Comparison of ENCODE assay signal across 18 cellular contexts in genomic region chr20:63787749-63788148, GRCh38.
"Had no signal": no experiment of that assay in that cellular context is flagged by ENCODE, and none has a peak within 500 bp of the region (broad histone marks: within the 10 kb centered on the region; RNA-seq: fewer than 3 reads in every experiment).

No MANE protein-coding gene starts in this region.

- H3K27ac Mint-ChIP-seq: activated naive CD8-positive, alpha-beta T cell treated with anti-CD3 and anti-CD28 coated beads, Interleukin-2, amount 50 U/mL, for 24 hours had no signal

- H3K4me3 Mint-ChIP-seq: activated naive CD8-positive, alpha-beta T cell treated with anti-CD3 and anti-CD28 coated beads, Interleukin-2, amount 50 U/mL, for 24 hours had no signal

- H3K27me3 Mint-ChIP-seq: activated naive CD8-positive, alpha-beta T cell treated with anti-CD3 and anti-CD28 coated beads, Interleukin-2, amount 50 U/mL, for 24 hours had no signal

- H3K4me3 ChIP-seq: colonic mucosa, esophagus squamous epithelium, lower lobe of right lung, skin epidermis, suprapubic skin, upper lobe of left lung had no signal

- DNase-seq: activated CD4-positive, alpha-beta T cell treated with anti-CD3 and anti-CD28 coated beads, Interleukin-2, amount 50 U/mL, for 1 hour; activated CD4-positive, CD25-positive, alpha-beta regulatory T cell; activated naive CD4-positive, alpha-beta T cell treated with Interleukin-2 at 50 U/mL for 16 hours; activated naive CD8-positive, alpha-beta T cell treated with anti-CD3 and anti-CD28 coated beads, Interleukin-2, amount 50 U/mL, for 24 hours; caudate nucleus; colonic mucosa; esophagus squamous epithelium; head of caudate nucleus; lower lobe of right lung; retina; stimulated activated CD4-positive, alpha-beta T cell treated with anti-CD3 and anti-CD28 coated beads, Interleukin-4, amount 100 ng/mL, for 4 hours; stimulated activated CD8-positive, alpha-beta memory T cell treated with anti-CD3 and anti-CD28 coated beads, Interleukin-4, amount 100 ng/mL, for 48 hours; stimulated activated naive CD8-positive, alpha-beta T cell treated with anti-CD3 and anti-CD28 coated beads, Interleukin-15, Interleukin-2, amounts not matched to agents 100 U/mL and 50 U/mL, for 24 hours; SW 1271; upper lobe of left lung had no signal

- H3K36me3 ChIP-seq: colonic mucosa had no signal

- H3K4me1 ChIP-seq: colonic mucosa, esophagus squamous epithelium, lower lobe of right lung, suprapubic skin had no signal

- H3K27me3 ChIP-seq: colonic mucosa, suprapubic skin, upper lobe of left lung had no signal

- H3K9me3 ChIP-seq: colonic mucosa, esophagus squamous epithelium, lower lobe of right lung, suprapubic skin, upper lobe of left lung had no signal

- ATAC-seq: activated naive CD8-positive, alpha-beta T cell treated with anti-CD3 and anti-CD28 coated beads, Interleukin-2, amount 50 U/mL, for 24 hours; lower lobe of right lung; stimulated activated naive CD8-positive, alpha-beta T cell treated with anti-CD3 and anti-CD28 coated beads, Interleukin-15, Interleukin-2, amounts not matched to agents 100 U/mL and 50 U/mL, for 24 hours had no signal

- FAIRE-seq: endothelial cell of umbilical vein had no signal

- H3K9me3 Mint-ChIP-seq: activated naive CD8-positive, alpha-beta T cell treated with anti-CD3 and anti-CD28 coated beads, Interleukin-2, amount 50 U/mL, for 24 hours had no signal

- H3K27ac ChIP-seq: colonic mucosa, esophagus squamous epithelium, lower lobe of right lung, skin epidermis, suprapubic skin, upper lobe of left lung had no signal
